In the genomic region with DNA sequence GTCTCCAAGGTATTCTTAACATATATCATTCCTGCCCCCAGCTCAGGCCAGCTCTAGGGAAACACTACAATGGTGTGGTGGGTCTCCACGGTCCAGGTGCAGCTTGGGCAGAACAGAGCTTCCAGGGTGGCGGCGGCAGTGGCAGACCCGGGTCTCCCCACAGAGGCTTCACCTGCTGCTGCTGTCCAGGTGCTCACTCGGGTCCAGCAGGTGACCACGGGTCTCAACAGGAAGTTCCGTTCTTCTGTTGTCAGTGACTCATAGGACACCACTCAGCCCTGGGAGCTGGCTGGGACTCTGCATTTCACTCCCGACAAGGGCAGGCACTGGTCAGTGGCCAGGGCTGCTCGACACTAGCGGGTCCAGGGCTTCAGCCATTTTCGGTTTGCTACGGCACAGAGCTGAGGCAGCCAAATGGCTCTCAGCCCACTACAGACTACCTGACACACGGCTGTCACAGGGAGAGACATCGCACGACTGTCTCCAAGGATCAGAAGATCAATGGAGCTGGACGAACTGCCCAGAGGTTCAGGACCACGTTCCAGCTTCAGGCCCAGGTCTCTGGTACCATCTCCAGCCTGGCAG, we compare ENCODE assay signal across 29 cellular contexts. TPM values are rescaled to one million over a fixed set of nuclear protein-coding genes. Genes with fewer than 3 reads are reported as not detected.
"Had no signal": no experiment of that assay in that cellular context is flagged by ENCODE, and none has a peak within 500 bp of the region (broad histone marks: within the 10 kb centered on the region; RNA-seq: fewer than 3 reads in every experiment).

No MANE protein-coding gene starts in this region.

- H3K4me3 ChIP-seq: colonic mucosa, esophagus squamous epithelium, gastrocnemius medialis, heart right ventricle, left ventricle myocardium inferior, lower lobe of right lung, mucosa of descending colon had no signal

- H3K4me1 ChIP-seq: colonic mucosa, esophagus squamous epithelium, heart right ventricle, left ventricle myocardium inferior, lower lobe of right lung had no signal

- H3K27ac Mint-ChIP-seq: dendritic cell treated with granulocyte-macrophage colony-stimulating factor and Interleukin-4, amounts not matched to agents 40 ng/mL and 50 ng/mL, for 4 days; effector memory CD8-positive, alpha-beta T cell; endodermal cell; memory B cell had no signal

- FAIRE-seq: endometrium, islet of Langerhans, keratinocyte had no signal

- H3K27me3 Mint-ChIP-seq: dendritic cell treated with granulocyte-macrophage colony-stimulating factor and Interleukin-4, amounts not matched to agents 40 ng/mL and 50 ng/mL, for 4 days; effector memory CD8-positive, alpha-beta T cell; memory B cell had no signal

- DNase-seq: colonic mucosa; cortex of kidney; effector CD8-positive, alpha-beta T cell; effector memory CD8-positive, alpha-beta T cell; endodermal cell; erythroblast; esophagus squamous epithelium; foreskin fibroblast; foreskin melanocyte; gastrocnemius medialis; glutamatergic neuron; head of caudate nucleus; heart right ventricle; hippocampal formation; kidney glomerular epithelial cell; left colon; left ventricle myocardium inferior; lower lobe of right lung; mesendoderm; mucosa of descending colon had no signal

- H3K9me3 Mint-ChIP-seq: dendritic cell treated with granulocyte-macrophage colony-stimulating factor and Interleukin-4, amounts not matched to agents 40 ng/mL and 50 ng/mL, for 4 days; effector memory CD8-positive, alpha-beta T cell; endodermal cell; memory B cell had no signal

- H3K4me1 Mint-ChIP-seq: endodermal cell, memory B cell had no signal

- H3K27ac ChIP-seq: colonic mucosa, epithelial cell of prostate, esophagus squamous epithelium, gastrocnemius medialis, heart right ventricle, left ventricle myocardium inferior, lower lobe of right lung had no signal

- H3K4me3 Mint-ChIP-seq: dendritic cell treated with granulocyte-macrophage colony-stimulating factor and Interleukin-4, amounts not matched to agents 40 ng/mL and 50 ng/mL, for 4 days; effector memory CD8-positive, alpha-beta T cell; endodermal cell; memory B cell had no signal

- H3K9me3 ChIP-seq: colonic mucosa, esophagus squamous epithelium, gastrocnemius medialis, heart right ventricle, left ventricle myocardium inferior, lower lobe of right lung, mucosa of descending colon had no signal

- H3K27me3 ChIP-seq: colonic mucosa, esophagus squamous epithelium, gastrocnemius medialis, heart right ventricle had no signal

- ATAC-seq: effector memory CD8-positive, alpha-beta T cell; esophagus mucosa; gastrocnemius medialis; heart right ventricle; left colon; left lobe of liver; lower lobe of right lung; mucosa of descending colon had no signal

- H3K36me3 ChIP-seq: colonic mucosa had no signal

RNA-seq across cellular contexts. Expression of a gene that starts 28.0 kb away (rescaled TPM):
- total RNA-seq: endodermal cell, myocyte had no signal
- polyA plus RNA-seq: keratinocyte had no signal

RNA-seq across cellular contexts. Expression of a gene that starts 28.3 kb away (rescaled TPM):
- polyA plus RNA-seq: keratinocyte had no signal
